Comparison of ENCODE assay signal across 10 cellular contexts in genomic region chr19:30696514-30696913, GRCh38.
DNase-seq lines count a peak whose midpoint lies in the region; ATAC-seq, FAIRE-seq and TF ChIP-seq lines count a peak whose summit lies in the region.
"Had no signal": no experiment of that assay in that cellular context is flagged by ENCODE, and none has a peak within 500 bp of the region (broad histone marks: within the 10 kb centered on the region; RNA-seq: fewer than 3 reads in every experiment).

No MANE protein-coding gene starts in this region.

- peak; percentile 67 for DNase-seq in A673 (ENCODE audit: low spot score)
- no peak for DNase-seq in GM20000 (ENCODE audit: low spot score)
- DNase-seq in activated CD4-positive, alpha-beta T cell treated with anti-CD3 and anti-CD28 coated beads, Interleukin-2, amount 50 U/mL, for 48 hours = peak; percentile 10 to 15
- no peak for DNase-seq in NCI-H2107 (lab: John Stamatoyannopoulos, UW)
- no peak for DNase-seq in GM13976 (ENCODE audit: low spot score)
- no peak for DNase-seq in GM19239 (ENCODE audit: insufficient read length, low spot score)
- DNase-seq: NCI-H69 had no signal

- in situ Hi-C loops in GM13976 (cut with MboI; ENCODE audit: low sequenced_read_pairs, unreplicated experiment) = no loop called here

- H3K9ac ChIP-seq in iPS-20b (ENCODE audit: low read depth, low read length) = peak overlapping the region; percentile 18; the same call in 1 of the 2 replicates

- ATAC-seq in GM18498 (IDR thresholded peaks at IDR 0.05; ENCODE audit: unreplicated experiment) = no peak

- no peaks in the 10 kb centered on the region for H3K9me3 ChIP-seq in A673 (ENCODE audit: low read depth, low read length, poor library complexity, severe bottlenecking)
- H3K9me3 ChIP-seq in iPS-20b (ENCODE audit: insufficient read depth, low read depth, low read length) = no peaks in the 10 kb centered on the region
- H3K9me3 ChIP-seq: tibial artery had no signal

- TF ChIP-seq CTCF in A673 (conservative IDR thresholded peaks at IDR 0.05; ENCODE audit: low read depth, low read length) = peak; percentile 73
- TF ChIP-seq CTCF in GM20000 (IDR thresholded peaks at IDR 0.05; ENCODE audit: extremely low read depth, missing control alignments) = peak; percentile 12
- TF ChIP-seq CTCF in GM13976 (IDR thresholded peaks at IDR 0.05; ENCODE audit: borderline replicate concordance, control extremely low read depth, extremely low read depth, insufficient read depth, missing control alignments) = no peak

- no peak overlapping the region for H3K27ac ChIP-seq in A673 (ENCODE audit: low read depth, low read length, poor library complexity, severe bottlenecking)
- no peak overlapping the region for H3K27ac ChIP-seq in iPS-20b (ENCODE audit: low read length)
- H3K27ac ChIP-seq: tibial artery had no signal

- H3K27me3 ChIP-seq in A673 (replicated peaks; ENCODE audit: insufficient read depth, low read depth, low read length, poor library complexity) = no peaks in the 10 kb centered on the region
- no peaks in the 10 kb centered on the region; the same call in 1 of the 2 replicates for H3K27me3 ChIP-seq in iPS-20b (ENCODE audit: insufficient read depth, low read length)

- POLR2A ChIA-PET in A673 (lab: Charles Lee; ENCODE audit: low non-redundant PET) = no interaction called here

- CTCF ChIA-PET in A673 (lab: Charles Lee) = no interaction called here

- no peak for FAIRE-seq in GM19239 (lab: Jason Lieb, UNC)

- H3K4me3 ChIP-seq in A673 (ENCODE audit: low read depth, low read length, poor library complexity, severe bottlenecking) (no peak overlapping the region), iPS-20b (ENCODE audit: low read length) (no peak overlapping the region)
- H3K4me3 ChIP-seq: tibial artery had no signal

- intact Hi-C loops in A673 (cut with micrococcal nuclease; ENCODE audit: unreplicated experiment) = loop anchor here (10.0 kb wide), 1 partner anchor 648 kb away; the partner anchor contains the start of gene TSHZ3

- BruUV-seq in A673 (replicated peaks; lab: Mats Ljungman, UMichigan) = no TSS peak

- no peaks in the 10 kb centered on the region for H3K36me3 ChIP-seq in A673 (ENCODE audit: insufficient read depth, low read length, poor library complexity, severe bottlenecking)
- no peaks in the 10 kb centered on the region for H3K36me3 ChIP-seq in iPS-20b (ENCODE audit: insufficient read depth, low read depth, low read length)
- H3K36me3 ChIP-seq: tibial artery had no signal

- peaks cover 31% of the 10 kb centered on the region for H3K4me1 ChIP-seq in A673 (ENCODE audit: insufficient read depth, low read length, poor library complexity, severe bottlenecking)
- H3K4me1 ChIP-seq in iPS-20b (ENCODE audit: insufficient read depth, low read length) = peaks cover 15% of the 10 kb centered on the region; the same call in 1 of the 2 replicates

Comparison
In these comparisons a context has a peak if more than half of its experiments do, and no peak if none do; other contexts are left out.
1. DNase-seq: peak in A673 (single experiment) and activated CD4-positive, alpha-beta T cell treated with anti-CD3 and anti-CD28 coated beads, Interleukin-2, amount 50 U/mL, for 48 hours (2 of 2); none in GM20000 (single experiment), NCI-H2107 (single experiment), GM13976 (single experiment) and GM19239 (single experiment).